8 cellular contexts compared by ENCODE assay signal in genomic region chr1:156592158-156592909, GRCh38. TPM values are rescaled to one million over a fixed set of nuclear protein-coding genes. Genes with fewer than 3 reads are reported as not detected.
DNase-seq lines count a peak whose midpoint lies in the region; ATAC-seq and TF ChIP-seq lines count a peak whose summit lies in the region.

No MANE protein-coding gene starts in this region.

- H3K36me3 Mint-ChIP-seq in CD8-positive, alpha-beta T cell, result peaks cover 39% of the 10 kb centered on the region
- H3K36me3 Mint-ChIP-seq in effector memory CD8-positive, alpha-beta T cell (ENCODE audit: insufficient read depth), result peaks cover 7% of the 10 kb centered on the region
- H3K36me3 Mint-ChIP-seq in neural crest cell (ENCODE audit: low read depth), result peaks cover 13% of the 10 kb centered on the region

- ATAC-seq in CD8-positive, alpha-beta T cell, result no peak
- ATAC-seq in effector memory CD8-positive, alpha-beta T cell (replicated peaks), result no peak
- no peak for ATAC-seq in GM18870 (IDR thresholded peaks at IDR 0.05; ENCODE audit: unreplicated experiment)

- peak overlapping the region; percentile 70 for H3K27ac Mint-ChIP-seq in CD8-positive, alpha-beta T cell
- peak overlapping the region in 1 of 2 donors; percentile 51 for H3K27ac Mint-ChIP-seq in effector memory CD8-positive, alpha-beta T cell
- H3K27ac Mint-ChIP-seq in neural crest cell (ENCODE audit: unreplicated experiment), result no peak overlapping the region

- intact Hi-C loops in CD8-positive, alpha-beta T cell (cut with DNase I, micrococcal nuclease), result no loop called here

- H3K4me1 ChIP-seq in CD8-positive, alpha-beta T cell (ENCODE audit: insufficient read depth, low read length), result peaks cover 18% of the 10 kb centered on the region

- peak overlapping the region; percentile 51 for H3K4me3 ChIP-seq in CD8-positive, alpha-beta T cell (ENCODE audit: low read depth, low read length)

- DNase-seq in CD8-positive, alpha-beta T cell, result no peak
- DNase-seq in NCI-H69 (lab: John Stamatoyannopoulos, UW), result peak; percentile 42
- DNase-seq in effector memory CD8-positive, alpha-beta T cell, result no peak
- no peak for DNase-seq in neural crest cell (ENCODE audit: low read depth, low spot score)
- no peak for DNase-seq in stimulated activated naive CD4-positive, alpha-beta T cell (lab: John Stamatoyannopoulos, UW)
- no peak for DNase-seq in NCI-H774 (lab: John Stamatoyannopoulos, UW)
- DNase-seq in GM20000 (ENCODE audit: low spot score), result no peak

- H3K27ac ChIP-seq in CD8-positive, alpha-beta T cell (ENCODE audit: low read depth, low read length), result peak overlapping the region; percentile 49

- CTCF ChIA-PET in CD8-positive, alpha-beta T cell (lab: Charles Lee), result interaction anchor here (0.8 to 4.3 kb wide), 8 partner anchors 11 to 207 kb away, joined by 3 to 21 read pairs (median 8); partner anchors contain the start of gene TTC24

- H3K4me3 Mint-ChIP-seq in CD8-positive, alpha-beta T cell, result peak overlapping the region; percentile 81
- peak overlapping the region; percentile 56 to 80 for H3K4me3 Mint-ChIP-seq in effector memory CD8-positive, alpha-beta T cell
- peak overlapping the region; percentile 94 for H3K4me3 Mint-ChIP-seq in neural crest cell

- peaks cover 22% of the 10 kb centered on the region for H3K4me1 Mint-ChIP-seq in CD8-positive, alpha-beta T cell (ENCODE audit: low read depth)
- peaks cover 3 to 16% of the 10 kb centered on the region in 2 donors for H3K4me1 Mint-ChIP-seq in effector memory CD8-positive, alpha-beta T cell (ENCODE audit: low read depth in 2 of 2)
- peaks cover 30% of the 10 kb centered on the region for H3K4me1 Mint-ChIP-seq in neural crest cell

- H3K27me3 ChIP-seq in CD8-positive, alpha-beta T cell (ENCODE audit: insufficient read depth, low read length), result no peaks in the 10 kb centered on the region

- no peaks in the 10 kb centered on the region for H3K9me3 ChIP-seq in CD8-positive, alpha-beta T cell (ENCODE audit: low read length)

- H3K9me3 Mint-ChIP-seq in CD8-positive, alpha-beta T cell, result no peaks in the 10 kb centered on the region
- no peaks in the 10 kb centered on the region for H3K9me3 Mint-ChIP-seq in effector memory CD8-positive, alpha-beta T cell
- H3K9me3 Mint-ChIP-seq in neural crest cell, result no peaks in the 10 kb centered on the region

- peaks cover 25% of the 10 kb centered on the region for H3K36me3 ChIP-seq in CD8-positive, alpha-beta T cell (ENCODE audit: insufficient read depth, low read length)

- no peak for TF ChIP-seq CTCF in CD8-positive, alpha-beta T cell (IDR thresholded peaks at IDR 0.05)
- no peak for TF ChIP-seq CTCF in neural crest cell (conservative IDR thresholded peaks at IDR 0.05)
- no peak for TF ChIP-seq CTCF in GM20000 (IDR thresholded peaks at IDR 0.05; ENCODE audit: extremely low read depth, missing control alignments)

- POLR2A ChIA-PET in CD8-positive, alpha-beta T cell (lab: Charles Lee), result interaction anchor here (0.6 to 2.8 kb wide), 15 partner anchors 8 to 379 kb away, joined by 3 to 21 read pairs (median 3); partner anchors contain the start of genes GPATCH4, MEF2D and PMF1

- H3K27me3 Mint-ChIP-seq in CD8-positive, alpha-beta T cell (ENCODE audit: low read depth), result no peaks in the 10 kb centered on the region
- no peaks in the 10 kb centered on the region for H3K27me3 Mint-ChIP-seq in effector memory CD8-positive, alpha-beta T cell
- no peaks in the 10 kb centered on the region for H3K27me3 Mint-ChIP-seq in neural crest cell (ENCODE audit: low read depth)

RNA-seq across cellular contexts. Expression of gene NAXE, which starts 0.8 kb away (rescaled TPM):
- total RNA-seq in CD8-positive, alpha-beta T cell, result 10 to 100 TPM; 18.4 TPM
- total RNA-seq in neural crest cell, result 76.5 and 80.6 TPM in 2 replicates

RNA-seq across cellular contexts. Expression of gene GPATCH4, which starts 8.9 kb away (rescaled TPM):
- 10 to 100 TPM; 46.4 to 46.7 TPM for total RNA-seq in CD8-positive, alpha-beta T cell
- total RNA-seq in neural crest cell, result 40.6 and 41.2 TPM in 2 replicates

RNA-seq across cellular contexts. Expression of gene TTC24, which starts 12.8 kb away (rescaled TPM):
- total RNA-seq in CD8-positive, alpha-beta T cell, result 10 to 100 TPM; 21.3 to 21.5 TPM
- not detected in 2 replicates for total RNA-seq in neural crest cell

RNA-seq across cellular contexts. Expression of gene IQGAP3, which starts 20.0 kb away (rescaled TPM):
- under 1 TPM in 1 of 2 experiments, not detected in 1; 0.05 TPM for total RNA-seq in CD8-positive, alpha-beta T cell
- total RNA-seq in neural crest cell, result 43.1 and 43.5 TPM in 2 replicates

RNA-seq across cellular contexts. Expression of gene HAPLN2, which starts 26.9 kb away (rescaled TPM):
- under 1 TPM; 0.24 to 0.39 TPM for total RNA-seq in CD8-positive, alpha-beta T cell
- total RNA-seq in neural crest cell, result 0.70 and 0.91 TPM in 2 replicates

Comparison
In these comparisons a context has a peak if more than half of its experiments do, and no peak if none do; other contexts are left out.
1. RNA of gene TTC24, which starts 12.8 kb away (total RNA-seq): 21.3 to 21.5 TPM in CD8-positive, alpha-beta T cell; not detected in neural crest cell; every median in the first group is over 10 times any median in the second.
2. Peak in every context shown above with its lines, with median percentiles within 50 percentile points of each other: H3K4me3 Mint-ChIP-seq.